21 cellular contexts compared by ENCODE assay signal in genomic region chr5:140835622-140836510, GRCh38. TPM values are rescaled to one million over a fixed set of nuclear protein-coding genes. Genes with fewer than 3 reads are reported as not detected.
A peak's percentile ranks its signal among the peaks of the same experiment; 100 is the strongest.
DNase-seq lines count a peak whose midpoint lies in the region; ATAC-seq, FAIRE-seq and TF ChIP-seq lines count a peak whose summit lies in the region.
"Had no signal": no experiment of that assay in that cellular context is flagged by ENCODE, and none has a peak within 500 bp of the region (broad histone marks: within the 10 kb centered on the region; RNA-seq: fewer than 3 reads in every experiment).

No MANE protein-coding gene starts in this region.

- H3K18ac ChIP-seq in neuronal stem cell (ENCODE audit: low read length) (no peak overlapping the region), mesendoderm (ENCODE audit: low read length) (no peak overlapping the region)

- no peak overlapping the region for H3K9ac ChIP-seq in kidney (ENCODE audit: low read length in 2 of 2)
- H3K9ac ChIP-seq in neuronal stem cell (ENCODE audit: low read depth, low read length, poor library complexity) = no peak overlapping the region
- H3K9ac ChIP-seq in mesendoderm (ENCODE audit: low read length) = no peak overlapping the region

- H3K79me1 ChIP-seq in neuronal stem cell (ENCODE audit: low read depth, low read length) = peaks cover 3% of the 10 kb centered on the region
- H3K79me1 ChIP-seq in mesendoderm (ENCODE audit: low read length) = no peaks in the 10 kb centered on the region

- peak; percentile 59 for DNase-seq in Right ventricle myocardium inferior (ENCODE audit: missing footprints)
- no peak for DNase-seq in heart right ventricle
- peak; percentile 70 for DNase-seq in kidney
- DNase-seq in neuronal stem cell (ENCODE audit: low spot score) = no peak
- DNase-seq in effector memory CD8-positive, alpha-beta T cell = no peak
- DNase-seq in mesendoderm = no peak
- DNase-seq: ACHN; BE2C; C1 segment of cervical spinal cord; CD4-positive, CD25-positive, alpha-beta regulatory T cell; CD8-positive, alpha-beta memory T cell; COR-L47; DMS 273 treated with DMSO at 0.1 percent for 48 hours; DMS53; DND-41; EL; H9 had no signal

- peak overlapping the region; percentile 56 for H3K14ac ChIP-seq in neuronal stem cell (ENCODE audit: low read length)

- no peaks in the 10 kb centered on the region for H3K9me3 Mint-ChIP-seq in effector memory CD8-positive, alpha-beta T cell

- H3K9me3 ChIP-seq in heart right ventricle (peaks cover 0 to 58% (median 7%) of the 10 kb centered on the region in 11 donors), kidney (ENCODE audit: control insufficient read depth in 1 of 2, low read length in 2 of 2) (peaks cover 10 to 14% of the 10 kb centered on the region in 2 donors), neuronal stem cell (replicated peaks in 1 of 2; ENCODE audit: control insufficient read depth in 2 of 2, insufficient read depth in 1 of 2, low read depth in 1 of 2, low read length in 2 of 2) (peaks cover 10 to 70% of the 10 kb centered on the region in 2 donors)
- H3K9me3 ChIP-seq: BE2C had no signal

- H2BK120ac ChIP-seq in neuronal stem cell (ENCODE audit: low read depth, low read length) = no peak overlapping the region
- H2BK120ac ChIP-seq in mesendoderm (ENCODE audit: low read depth, low read length) = no peak overlapping the region

- H3K36me3 Mint-ChIP-seq in effector memory CD8-positive, alpha-beta T cell (ENCODE audit: insufficient read depth) = no peaks in the 10 kb centered on the region
- H3K36me3 Mint-ChIP-seq: CD4-positive, CD25-positive, alpha-beta regulatory T cell had no signal

- intact Hi-C loops in Right ventricle myocardium inferior (cut with DNase I) = loop anchor here (10.0 kb wide), 1 partner anchor 209 kb away; no protein-coding TSS in a partner anchor
- intact Hi-C loops in heart right ventricle (cut with DNase I) = loop anchor here in 1 of 10 donors (10.0 kb wide), 1 partner anchor 209 kb away; no protein-coding TSS in a partner anchor
- intact Hi-C loops in kidney (cut with DNase I) = no loop called here

- no peaks in the 10 kb centered on the region for H3K4me1 Mint-ChIP-seq in effector memory CD8-positive, alpha-beta T cell (ENCODE audit: low read depth in 2 of 2)
- H3K4me1 Mint-ChIP-seq: CD4-positive, CD25-positive, alpha-beta regulatory T cell; CD8-positive, alpha-beta memory T cell had no signal

- H3K36me3 ChIP-seq in heart right ventricle (no peaks in the 10 kb centered on the region), kidney (ENCODE audit: control insufficient read depth in 1 of 2, insufficient read depth in 2 of 2, low read length in 2 of 2) (no peaks in the 10 kb centered on the region), neuronal stem cell (replicated peaks in 1 of 2; ENCODE audit: control insufficient read depth in 2 of 2, insufficient read depth in 2 of 2, low read length in 2 of 2) (peaks cover 10 to 48% of the 10 kb centered on the region in 2 donors), mesendoderm (ENCODE audit: control insufficient read depth, insufficient read depth, low read length) (no peaks in the 10 kb centered on the region)
- H3K36me3 ChIP-seq: BE2C had no signal

- H2AK5ac ChIP-seq in neuronal stem cell (ENCODE audit: low read depth, low read length) = no peak overlapping the region
- H2AK5ac ChIP-seq in mesendoderm (ENCODE audit: low read length) = no peak overlapping the region

- 30 to 39% methylated on average over 103 of the region's 103 CpGs for WGBS in heart right ventricle, 2 donors
- WGBS in neuronal stem cell (ENCODE audit: extremely low coverage in 2 of 2, insufficient read length in 2 of 2, insufficient replicate concordance in 1 of 2), 2 donors = no CpG with 5 or more reads among the region's 103 CpGs
- no CpG with 5 or more reads among the region's 103 CpGs for WGBS in mesendoderm (ENCODE audit: extremely low coverage, insufficient coverage, low lambda C conversion rate)

- ATAC-seq in Right ventricle myocardium inferior (no peak), heart right ventricle (no peak)
- ATAC-seq in effector memory CD8-positive, alpha-beta T cell (replicated peaks) = no peak
- ATAC-seq: GM12878 had no signal

- H3K79me2 ChIP-seq in mesendoderm (ENCODE audit: control insufficient read depth, insufficient read depth, low read length) = no peaks in the 10 kb centered on the region

- H2BK5ac ChIP-seq in neuronal stem cell (ENCODE audit: low read length) = no peak overlapping the region
- H2BK5ac ChIP-seq in mesendoderm (ENCODE audit: low read length) = no peak overlapping the region

- no peak overlapping the region for H3K56ac ChIP-seq in mesendoderm (ENCODE audit: low read length)

- TF ChIP-seq CTCF in heart right ventricle (IDR thresholded peaks at IDR 0.05) = no peak
- no peak for TF ChIP-seq CTCF in kidney (IDR thresholded peaks at IDR 0.05; ENCODE audit: borderline replicate concordance, extremely low read depth, insufficient read depth)

- H2BK12ac ChIP-seq in neuronal stem cell (ENCODE audit: low read length) = peak overlapping the region; percentile 22

- H3K4ac ChIP-seq in neuronal stem cell (ENCODE audit: low read length) (no peak overlapping the region), mesendoderm (ENCODE audit: low read depth, low read length) (no peak overlapping the region)

- H3K23ac ChIP-seq in neuronal stem cell (ENCODE audit: low read depth, low read length, poor library complexity) (peak overlapping the region; percentile 95), mesendoderm (ENCODE audit: low read length) (no peak overlapping the region)

- peaks cover 24 to 30% of the 10 kb centered on the region in 2 donors for H3K27me3 Mint-ChIP-seq in effector memory CD8-positive, alpha-beta T cell

- H3K4me2 ChIP-seq in neuronal stem cell (ENCODE audit: insufficient read depth, low read length, poor library complexity, severe bottlenecking) = no peak overlapping the region
- H3K4me2 ChIP-seq in mesendoderm (ENCODE audit: low read length) = no peak overlapping the region

- no peak overlapping the region for H4K5ac ChIP-seq in mesendoderm (ENCODE audit: low read length)

- H3K4me3 ChIP-seq in heart right ventricle (no peak overlapping the region), kidney (ENCODE audit: low read length in 2 of 2) (no peak overlapping the region), neuronal stem cell (ENCODE audit: low read length in 2 of 2) (peak overlapping the region in 1 of 2 donors; percentile 68), mesendoderm (ENCODE audit: low read length) (no peak overlapping the region)
- H3K4me3 ChIP-seq: GM12878 had no signal

- H3K27me3 ChIP-seq in heart right ventricle (peaks cover 0 to 93% (median 60%) of the 10 kb centered on the region in 7 donors), neuronal stem cell (ENCODE audit: control insufficient read depth in 3 of 3, insufficient read depth in 3 of 3, low read depth in 1 of 3, low read length in 3 of 3) (no peaks in the 10 kb centered on the region), mesendoderm (ENCODE audit: insufficient read depth, low read length, poor library complexity) (no peaks in the 10 kb centered on the region)
- H3K27me3 ChIP-seq: BE2C had no signal

- H4K8ac ChIP-seq in neuronal stem cell (ENCODE audit: low read depth, low read length) (no peak overlapping the region), mesendoderm (ENCODE audit: low read depth, low read length) (no peak overlapping the region)

- no peak overlapping the region for H2BK15ac ChIP-seq in neuronal stem cell (ENCODE audit: low read length)
- no peak overlapping the region for H2BK15ac ChIP-seq in mesendoderm (replicated peaks; ENCODE audit: low read depth)

- no peak overlapping the region for H2AFZ ChIP-seq in neuronal stem cell (ENCODE audit: low read length)

- no peaks in the 10 kb centered on the region for H3K4me1 ChIP-seq in heart right ventricle
- H3K4me1 ChIP-seq in kidney (ENCODE audit: control insufficient read depth in 1 of 2, insufficient read depth in 1 of 2, low read depth in 1 of 2, low read length in 2 of 2) = no peaks in the 10 kb centered on the region
- no peaks in the 10 kb centered on the region for H3K4me1 ChIP-seq in neuronal stem cell (ENCODE audit: control insufficient read depth in 2 of 2, insufficient read depth in 1 of 2, low read depth in 1 of 2, low read length in 2 of 2)
- H3K4me1 ChIP-seq in mesendoderm (ENCODE audit: control insufficient read depth, low read depth, low read length) = no peaks in the 10 kb centered on the region
- H3K4me1 ChIP-seq: BE2C had no signal

- H3K27ac Mint-ChIP-seq in effector memory CD8-positive, alpha-beta T cell = no peak overlapping the region
- H3K27ac Mint-ChIP-seq: CD4-positive, CD25-positive, alpha-beta regulatory T cell; CD8-positive, alpha-beta memory T cell; H9 had no signal

- H3K4me3 Mint-ChIP-seq in effector memory CD8-positive, alpha-beta T cell = no peak overlapping the region
- H3K4me3 Mint-ChIP-seq: CD4-positive, CD25-positive, alpha-beta regulatory T cell; CD8-positive, alpha-beta memory T cell; H9 had no signal

- no peak for FAIRE-seq in kidney (lab: Jason Lieb, UNC)
- FAIRE-seq: H1 had no signal

- no peak overlapping the region for H3K27ac ChIP-seq in heart right ventricle
- H3K27ac ChIP-seq in kidney (ENCODE audit: low read depth in 2 of 2, low read length in 2 of 2) = no peak overlapping the region
- H3K27ac ChIP-seq in neuronal stem cell (replicated peaks; ENCODE audit: low read length) = no peak overlapping the region
- H3K27ac ChIP-seq in mesendoderm (ENCODE audit: low read depth, low read length) = no peak overlapping the region

- no peak overlapping the region for H4K91ac ChIP-seq in neuronal stem cell (ENCODE audit: low read depth, low read length, poor library complexity)

RNA-seq across cellular contexts. Expression of gene PCDHA7, which starts 1.8 kb away (rescaled TPM):
- total RNA-seq in Right ventricle myocardium inferior (not detected), heart right ventricle (under 1 TPM in 3 of 10 donors, not detected in 7; 0.07 to 0.15 (median 0.11) TPM), kidney (1.1 TPM)
- polyA plus RNA-seq in heart right ventricle (under 1 TPM in 1 of 2 donors, not detected in 1; 0.01 TPM), kidney (ENCODE audit: insufficient read depth, low read depth, low replicate concordance) (0.62 TPM)
- 0.49 TPM for polyA plus RNA-seq in neuronal stem cell (2013, experiment 1 of 2)
- 0.47 TPM for polyA plus RNA-seq in neuronal stem cell (2013, experiment 2 of 2)
- polyA plus RNA-seq in mesendoderm (2013, experiment 1 of 2) = 0.39 TPM
- polyA plus RNA-seq in mesendoderm (2013, experiment 2 of 2) = 0.28 TPM
- total RNA-seq: CD4-positive, CD25-positive, alpha-beta regulatory T cell; CD8-positive, alpha-beta memory T cell; G401 had no signal
- polyA plus RNA-seq: CD4-positive, CD25-positive, alpha-beta regulatory T cell; CD8-positive, alpha-beta memory T cell had no signal

RNA-seq across cellular contexts. Expression of gene PCDHA8, which starts 5.1 kb away (rescaled TPM):
- total RNA-seq in Right ventricle myocardium inferior (not detected), heart right ventricle (under 1 TPM in 2 of 10 donors, not detected in 8; 0.04 to 0.13 TPM), kidney (0.82 TPM)
- polyA plus RNA-seq in heart right ventricle (not detected), kidney (ENCODE audit: insufficient read depth, low read depth, low replicate concordance) (not detected)
- 0.13 TPM for polyA plus RNA-seq in neuronal stem cell (2013, experiment 1 of 2)
- 0.14 TPM for polyA plus RNA-seq in neuronal stem cell (2013, experiment 2 of 2)
- 0.07 TPM for polyA plus RNA-seq in mesendoderm (2013, experiment 1 of 2)
- polyA plus RNA-seq in mesendoderm (2013, experiment 2 of 2) = 0.03 TPM
- total RNA-seq: CD4-positive, CD25-positive, alpha-beta regulatory T cell; CD8-positive, alpha-beta memory T cell; GM12878 had no signal
- polyA plus RNA-seq: CD4-positive, CD25-positive, alpha-beta regulatory T cell; CD8-positive, alpha-beta memory T cell; GM12878 had no signal

RNA-seq across cellular contexts. Expression of gene PCDHA6, which starts 8.1 kb away (rescaled TPM):
- total RNA-seq in Right ventricle myocardium inferior = not detected
- under 1 TPM in 3 of 10 donors, not detected in 7; 0.14 to 0.31 (median 0.18) TPM for total RNA-seq in heart right ventricle
- polyA plus RNA-seq in heart right ventricle = not detected
- total RNA-seq in kidney = 3.6 TPM
- 0.80 TPM for polyA plus RNA-seq in kidney (ENCODE audit: insufficient read depth, low read depth, low replicate concordance)
- polyA plus RNA-seq in neuronal stem cell (2013, experiment 1 of 2) = 4.4 TPM
- polyA plus RNA-seq in neuronal stem cell (2013, experiment 2 of 2) = 4.4 TPM
- 4.8 TPM for polyA plus RNA-seq in mesendoderm (2013, experiment 1 of 2)
- polyA plus RNA-seq in mesendoderm (2013, experiment 2 of 2) = 4.3 TPM
- total RNA-seq: CD4-positive, CD25-positive, alpha-beta regulatory T cell; CD8-positive, alpha-beta memory T cell; G401; GM12878; HepG2 had no signal
- polyA plus RNA-seq: CD4-positive, CD25-positive, alpha-beta regulatory T cell; CD8-positive, alpha-beta memory T cell; HepG2 had no signal

RNA-seq across cellular contexts. Expression of gene PCDHA9, which starts 12.3 kb away (rescaled TPM):
- total RNA-seq in Right ventricle myocardium inferior (not detected), heart right ventricle (under 1 TPM in 4 of 10 donors, not detected in 6; 0.05 to 0.15 (median 0.07) TPM), kidney (0.85 TPM)
- polyA plus RNA-seq in heart right ventricle (not detected), kidney (ENCODE audit: insufficient read depth, low read depth, low replicate concordance) (not detected)
- polyA plus RNA-seq in neuronal stem cell (2013, experiment 1 of 2) = 0.13 TPM
- polyA plus RNA-seq in neuronal stem cell (2013, experiment 2 of 2) = 0.10 TPM
- polyA plus RNA-seq in mesendoderm (2013, experiment 1 of 2) = 0.01 TPM
- 0.03 TPM for polyA plus RNA-seq in mesendoderm (2013, experiment 2 of 2)
- total RNA-seq: CD4-positive, CD25-positive, alpha-beta regulatory T cell; CD8-positive, alpha-beta memory T cell; G401; HepG2 had no signal
- polyA plus RNA-seq: CD4-positive, CD25-positive, alpha-beta regulatory T cell; CD8-positive, alpha-beta memory T cell had no signal

RNA-seq across cellular contexts. Expression of gene PCDHA5, which starts 14.5 kb away (rescaled TPM):
- total RNA-seq in Right ventricle myocardium inferior (0.05 TPM), heart right ventricle (under 1 TPM in 4 of 10 donors, not detected in 6; 0.07 to 0.11 (median 0.08) TPM), kidney (0.91 TPM)
- polyA plus RNA-seq in heart right ventricle (not detected), kidney (ENCODE audit: insufficient read depth, low read depth, low replicate concordance) (not detected)
- polyA plus RNA-seq in neuronal stem cell (2013, experiment 1 of 2) = 0.32 TPM
- 0.25 TPM for polyA plus RNA-seq in neuronal stem cell (2013, experiment 2 of 2)
- 0.03 TPM for polyA plus RNA-seq in mesendoderm (2013, experiment 1 of 2)
- 0.06 TPM for polyA plus RNA-seq in mesendoderm (2013, experiment 2 of 2)
- total RNA-seq: CD4-positive, CD25-positive, alpha-beta regulatory T cell; CD8-positive, alpha-beta memory T cell; HepG2 had no signal
- polyA plus RNA-seq: CD4-positive, CD25-positive, alpha-beta regulatory T cell; CD8-positive, alpha-beta memory T cell; GM12878; HepG2 had no signal

Comparison
In these comparisons a context has a peak if more than half of its experiments do, and no peak if none do; other contexts are left out.
1. DNase-seq: peak in Right ventricle myocardium inferior (single experiment) and kidney (single experiment); none in heart right ventricle (0 of 2), neuronal stem cell (single experiment), effector memory CD8-positive, alpha-beta T cell (0 of 3) and mesendoderm (single experiment).